28 cellular contexts compared by ENCODE assay signal in genomic region chr5:107539726-107540330, GRCh38.
DNase-seq lines count a peak whose midpoint lies in the region; ATAC-seq and TF ChIP-seq lines count a peak whose summit lies in the region.
"Had no signal": no experiment of that assay in that cellular context is flagged by ENCODE, and none has a peak within 500 bp of the region (broad histone marks: within the 10 kb centered on the region; RNA-seq: fewer than 3 reads in every experiment).

No MANE protein-coding gene starts in this region.

- H3K4me2 ChIP-seq in smooth muscle cell: no peak overlapping the region

- no peak overlapping the region for H2AFZ ChIP-seq in smooth muscle cell (ENCODE audit: low read depth)

- peaks cover 50% of the 10 kb centered on the region for H3K4me1 Mint-ChIP-seq in glutamatergic neuron (ENCODE audit: low read depth, unreplicated experiment)
- peaks cover 8% of the 10 kb centered on the region for H3K4me1 Mint-ChIP-seq in activated naive CD8-positive, alpha-beta T cell treated with anti-CD3 and anti-CD28 coated beads for 36 hours
- H3K4me1 Mint-ChIP-seq: activated naive CD4-positive, alpha-beta T cell treated with anti-CD3 and anti-CD28 coated beads, Interleukin-2, amount 50 U/mL, for 24 hours had no signal

- H4K20me1 ChIP-seq in smooth muscle cell (ENCODE audit: low read depth): no peaks in the 10 kb centered on the region

- H3K27ac Mint-ChIP-seq in glutamatergic neuron (ENCODE audit: unreplicated experiment): peak overlapping the region; percentile 69
- no peak overlapping the region for H3K27ac Mint-ChIP-seq in activated naive CD8-positive, alpha-beta T cell treated with anti-CD3 and anti-CD28 coated beads for 36 hours
- H3K27ac Mint-ChIP-seq: activated CD4-positive, alpha-beta T cell treated with anti-CD3 and anti-CD28 coated beads, Interleukin-2, amount 10 ng/mL, durations not matched to agents 7 days and 5 days; activated naive CD4-positive, alpha-beta T cell treated with anti-CD3 and anti-CD28 coated beads, Interleukin-2, amount 50 U/mL, for 24 hours; activated T-helper 1 cell treated with anti-CD3 and anti-CD28 coated beads, Interleukin-12 subunit alpha, Interleukin-12 subunit beta, Interleukin-2, Interleukin-4 antibody, amounts not matched to agents 30 ng/mL and 10 ng/mL and 1 ng/mL, durations not matched to agents 14 hours and 24 hours and 36 hours; naive B cell; T-cell had no signal

- H3K4me1 ChIP-seq in heart left ventricle (peaks cover 0 to 47% (median 7%) of the 10 kb centered on the region in 12 donors), smooth muscle cell (ENCODE audit: low read depth) (peaks cover 31% of the 10 kb centered on the region)

- peaks cover 6% of the 10 kb centered on the region for H3K9me3 Mint-ChIP-seq in glutamatergic neuron (ENCODE audit: unreplicated experiment)
- no peaks in the 10 kb centered on the region for H3K9me3 Mint-ChIP-seq in activated naive CD8-positive, alpha-beta T cell treated with anti-CD3 and anti-CD28 coated beads for 36 hours
- H3K9me3 Mint-ChIP-seq: activated CD4-positive, alpha-beta T cell treated with anti-CD3 and anti-CD28 coated beads, Interleukin-2, amount 10 ng/mL, durations not matched to agents 7 days and 5 days; activated naive CD4-positive, alpha-beta T cell treated with anti-CD3 and anti-CD28 coated beads, Interleukin-2, amount 50 U/mL, for 24 hours; activated T-helper 1 cell treated with anti-CD3 and anti-CD28 coated beads, Interleukin-12 subunit alpha, Interleukin-12 subunit beta, Interleukin-2, Interleukin-4 antibody, amounts not matched to agents 30 ng/mL and 10 ng/mL and 1 ng/mL, durations not matched to agents 14 hours and 24 hours and 36 hours; central memory CD8-positive, alpha-beta T cell; naive B cell; T-cell had no signal

- H3K4me3 ChIP-seq in heart left ventricle (no peak overlapping the region), smooth muscle cell (no peak overlapping the region)
- H3K4me3 ChIP-seq: ascending aorta, upper lobe of right lung had no signal

- H3K36me3 ChIP-seq in heart left ventricle (no peaks in the 10 kb centered on the region), smooth muscle cell (ENCODE audit: low read depth) (no peaks in the 10 kb centered on the region)
- H3K36me3 ChIP-seq: ascending aorta, BE2C, upper lobe of right lung had no signal

- ATAC-seq in heart left ventricle: no peak
- no peak for ATAC-seq in left cardiac atrium
- ATAC-seq: esophagus mucosa, PC-3, sciatic nerve, T-cell, upper lobe of right lung had no signal

- intact Hi-C loops in heart left ventricle (cut with DNase I): loop anchor here in 2 of 10 donors (10.0 kb wide), 2 partner anchors 135 to 155 kb away; no protein-coding TSS in a partner anchor
- intact Hi-C loops in left cardiac atrium (cut with DNase I): no loop called here

- H3K27me3 ChIP-seq in heart left ventricle (no peaks in the 10 kb centered on the region), smooth muscle cell (ENCODE audit: low read depth) (no peaks in the 10 kb centered on the region)
- H3K27me3 ChIP-seq: ascending aorta, BE2C, upper lobe of right lung had no signal

- H3K27ac ChIP-seq in heart left ventricle (peak overlapping the region in 8 of 12 donors; percentile 38 to 72 (median 58)), smooth muscle cell (ENCODE audit: low read depth) (peak overlapping the region; percentile 20)
- H3K27ac ChIP-seq: ascending aorta, upper lobe of right lung had no signal

- H3K79me2 ChIP-seq in smooth muscle cell (ENCODE audit: low read depth): no peaks in the 10 kb centered on the region

- H3F3A ChIP-seq in smooth muscle cell (ENCODE audit: low read depth): peaks cover 10% of the 10 kb centered on the region

- H3K36me3 Mint-ChIP-seq in glutamatergic neuron (ENCODE audit: unreplicated experiment): no peaks in the 10 kb centered on the region
- H3K36me3 Mint-ChIP-seq in activated naive CD8-positive, alpha-beta T cell treated with anti-CD3 and anti-CD28 coated beads for 36 hours: no peaks in the 10 kb centered on the region
- H3K36me3 Mint-ChIP-seq: activated naive CD4-positive, alpha-beta T cell treated with anti-CD3 and anti-CD28 coated beads, Interleukin-2, amount 50 U/mL, for 24 hours; naive B cell; T-cell had no signal

- DNase-seq in heart left ventricle: no peak
- no peak for DNase-seq in left cardiac atrium
- peak; percentile 89 for DNase-seq in NCI-H82 (lab: John Stamatoyannopoulos, UW)
- no peak for DNase-seq in glutamatergic neuron
- DNase-seq in smooth muscle cell (lab: John Stamatoyannopoulos, UW; ENCODE audit: unreplicated experiment): no peak
- DNase-seq in OCI-M2 (lab: John Stamatoyannopoulos, UW; ENCODE audit: unreplicated experiment): no peak
- DNase-seq in GM13977 (ENCODE audit: low spot score): no peak
- no peak for DNase-seq in activated naive CD8-positive, alpha-beta T cell treated with anti-CD3 and anti-CD28 coated beads for 36 hours
- DNase-seq: activated CD4-positive, alpha-beta T cell treated with anti-CD3 and anti-CD28 coated beads, Interleukin-2, amount 10 ng/mL, durations not matched to agents 7 days and 5 days; BE2C; COR-L47; EL; H7; naive B cell; NCI-H1694 treated with DMSO at 0.1 percent for 48 hours; NCI-H2227 treated with DMSO at 0.1 percent for 48 hours; PC-3; posterior cingulate gyrus; SIG-M5; stimulated activated CD8-positive, alpha-beta memory T cell treated with anti-CD3 and anti-CD28 coated beads, Interleukin-4, amount 100 ng/mL, for 48 hours; T-cell; upper lobe of right lung had no signal

- TF ChIP-seq CTCF in heart left ventricle (IDR thresholded peaks at IDR 0.05) (no peak), glutamatergic neuron (IDR thresholded peaks at IDR 0.05; ENCODE audit: partially characterized antibody, unreplicated experiment) (no peak), smooth muscle cell (IDR thresholded peaks at IDR 0.05; ENCODE audit: borderline replicate concordance, insufficient read depth, poor library complexity, severe bottlenecking) (no peak), GM13977 (IDR thresholded peaks at IDR 0.05; ENCODE audit: extremely low read depth, insufficient read depth, missing control alignments) (no peak)

- no peaks in the 10 kb centered on the region for H3K27me3 Mint-ChIP-seq in glutamatergic neuron (ENCODE audit: unreplicated experiment)
- peaks cover 12% of the 10 kb centered on the region for H3K27me3 Mint-ChIP-seq in activated naive CD8-positive, alpha-beta T cell treated with anti-CD3 and anti-CD28 coated beads for 36 hours
- H3K27me3 Mint-ChIP-seq: central memory CD8-positive, alpha-beta T cell; naive B cell; T-cell had no signal

- no peaks in the 10 kb centered on the region for H3K9me3 ChIP-seq in heart left ventricle
- H3K9me3 ChIP-seq in smooth muscle cell (replicated peaks; ENCODE audit: low read depth): no peaks in the 10 kb centered on the region
- H3K9me3 ChIP-seq: ascending aorta, BE2C, upper lobe of right lung had no signal

- TF ChIP-seq POLR2A in heart left ventricle (IDR thresholded peaks at IDR 0.05): no peak

- 86 to 90% (median 87%) methylated on average over 4 of the region's 4 CpGs for WGBS in heart left ventricle, 4 donors
- 77% methylated on average over 4 of the region's 4 CpGs for WGBS in smooth muscle cell (ENCODE audit: low lambda C conversion rate)

- no peak overlapping the region for H3K9ac ChIP-seq in smooth muscle cell (ENCODE audit: low read depth)

- in situ Hi-C loops in GM13977 (cut with MboI; ENCODE audit: low pct_unique_long_range_greater_than_20kb, low sequenced_read_pairs, unreplicated experiment): no loop called here

- H3K4me3 Mint-ChIP-seq in glutamatergic neuron (ENCODE audit: unreplicated experiment): no peak overlapping the region
- no peak overlapping the region for H3K4me3 Mint-ChIP-seq in activated naive CD8-positive, alpha-beta T cell treated with anti-CD3 and anti-CD28 coated beads for 36 hours
- H3K4me3 Mint-ChIP-seq: activated CD4-positive, alpha-beta T cell treated with anti-CD3 and anti-CD28 coated beads, Interleukin-2, amount 10 ng/mL, durations not matched to agents 7 days and 5 days; activated naive CD4-positive, alpha-beta T cell treated with anti-CD3 and anti-CD28 coated beads, Interleukin-2, amount 50 U/mL, for 24 hours; activated T-helper 1 cell treated with anti-CD3 and anti-CD28 coated beads, Interleukin-12 subunit alpha, Interleukin-12 subunit beta, Interleukin-2, Interleukin-4 antibody, amounts not matched to agents 30 ng/mL and 10 ng/mL and 1 ng/mL, durations not matched to agents 14 hours and 24 hours and 36 hours; naive B cell; T-cell had no signal
